Comparison of ENCODE assay signal across 8 cellular contexts in genomic region chr1:32394890-32395415, GRCh38. TPM values are rescaled to one million over a fixed set of nuclear protein-coding genes. Genes with fewer than 3 reads are reported as not detected.
DNase-seq lines count a peak whose midpoint lies in the region; ATAC-seq and TF ChIP-seq lines count a peak whose summit lies in the region.

No MANE protein-coding gene starts in this region.

- peaks cover 38% of the 10 kb centered on the region for H3K79me2 ChIP-seq in PC-9 (ENCODE audit: low read depth)

- peak overlapping the region; percentile 98 for H2AFZ ChIP-seq in PC-9
- H2AFZ ChIP-seq in neuronal stem cell (ENCODE audit: low read length) = peak overlapping the region; percentile 81

- H3K36me3 Mint-ChIP-seq in stimulated activated naive CD8-positive, alpha-beta T cell treated with anti-CD3 and anti-CD28 coated beads, Interleukin-15, Interleukin-2, amounts not matched to agents 100 ng/mL and 50 ng/mL, for 24 hours (ENCODE audit: low read depth) = peaks cover 3% of the 10 kb centered on the region

- H3K18ac ChIP-seq in neuronal stem cell (ENCODE audit: low read length) = peak overlapping the region; percentile 25

- peak overlapping the region; percentile 98 for H3K4me3 Mint-ChIP-seq in stimulated activated naive CD8-positive, alpha-beta T cell treated with anti-CD3 and anti-CD28 coated beads, Interleukin-15, Interleukin-2, amounts not matched to agents 100 ng/mL and 50 ng/mL, for 24 hours

- no peak overlapping the region for H4K8ac ChIP-seq in neuronal stem cell (ENCODE audit: low read depth, low read length)

- H2BK15ac ChIP-seq in neuronal stem cell (ENCODE audit: low read length) = no peak overlapping the region

- no peak overlapping the region for H2AK5ac ChIP-seq in neuronal stem cell (ENCODE audit: low read depth, low read length)

- H3K79me1 ChIP-seq in neuronal stem cell (ENCODE audit: low read depth, low read length) = peaks cover 7% of the 10 kb centered on the region

- CTCF ChIA-PET in PC-9 (lab: Charles Lee) = interaction anchor here (0.6 kb wide), 1 partner anchor 775 kb away, joined by 5 read pairs; no protein-coding TSS in a partner anchor

- H3K9me3 ChIP-seq in PC-9 (ENCODE audit: insufficient read depth, low read depth) (no peaks in the 10 kb centered on the region), neuronal stem cell (replicated peaks in 1 of 2; ENCODE audit: control insufficient read depth in 2 of 2, insufficient read depth in 1 of 2, low read depth in 1 of 2, low read length in 2 of 2) (peaks cover 0 to 2% of the 10 kb centered on the region in 2 donors)

- H2BK5ac ChIP-seq in neuronal stem cell (ENCODE audit: low read length) = no peak overlapping the region

- ATAC-seq in stimulated activated naive CD8-positive, alpha-beta T cell treated with anti-CD3 and anti-CD28 coated beads, Interleukin-15, Interleukin-2, amounts not matched to agents 100 U/mL and 50 U/mL, for 24 hours = no peak
- ATAC-seq in HG02884 (IDR thresholded peaks at IDR 0.05; ENCODE audit: unreplicated experiment) (no peak), HG03354 (IDR thresholded peaks at IDR 0.05; ENCODE audit: poor library complexity, severe bottlenecking, unreplicated experiment) (no peak)

- intact Hi-C loops in PC-9 (cut with micrococcal nuclease; ENCODE audit: unreplicated experiment) = loop anchor here (1.0 to 10.0 kb wide), 3 partner anchors 63 to 422 kb away; partner anchors contain the start of genes EIF3I, S100PBP, TMEM234 and YARS1

- H3K4ac ChIP-seq in neuronal stem cell (ENCODE audit: low read length) = no peak overlapping the region

- H3K4me3 ChIP-seq in PC-9 (peak overlapping the region; percentile 71), epithelial cell of esophagus (ENCODE audit: low read length) (peak overlapping the region; percentile 92), neuronal stem cell (ENCODE audit: low read length in 2 of 2) (peak overlapping the region; percentile 78 to 83)

- no peaks in the 10 kb centered on the region for H3K9me2 ChIP-seq in PC-9 (ENCODE audit: insufficient read depth)

- no peaks in the 10 kb centered on the region for H3K9me3 Mint-ChIP-seq in stimulated activated naive CD8-positive, alpha-beta T cell treated with anti-CD3 and anti-CD28 coated beads, Interleukin-15, Interleukin-2, amounts not matched to agents 100 ng/mL and 50 ng/mL, for 24 hours

- WGBS in neuronal stem cell (ENCODE audit: extremely low coverage in 2 of 2, insufficient read length in 2 of 2, insufficient replicate concordance in 1 of 2), 2 donors = no CpG with 5 or more reads among the region's 14 CpGs

- H3K4me1 ChIP-seq in PC-9 (replicated peaks; ENCODE audit: insufficient read depth) (peaks cover 22% of the 10 kb centered on the region), neuronal stem cell (ENCODE audit: control insufficient read depth in 2 of 2, insufficient read depth in 1 of 2, low read depth in 1 of 2, low read length in 2 of 2) (peaks cover 4% of the 10 kb centered on the region in 2 donors)

- H3K27me3 Mint-ChIP-seq in stimulated activated naive CD8-positive, alpha-beta T cell treated with anti-CD3 and anti-CD28 coated beads, Interleukin-15, Interleukin-2, amounts not matched to agents 100 ng/mL and 50 ng/mL, for 24 hours = no peaks in the 10 kb centered on the region

- no peak for TF ChIP-seq CTCF in PC-9 (conservative IDR thresholded peaks at IDR 0.05)
- TF ChIP-seq CTCF in epithelial cell of esophagus (IDR thresholded peaks at IDR 0.05; ENCODE audit: insufficient read depth, low read depth, low read length, missing control alignments) = no peak

- peaks cover 27% of the 10 kb centered on the region for H3K4me1 Mint-ChIP-seq in stimulated activated naive CD8-positive, alpha-beta T cell treated with anti-CD3 and anti-CD28 coated beads, Interleukin-15, Interleukin-2, amounts not matched to agents 100 ng/mL and 50 ng/mL, for 24 hours (ENCODE audit: low read depth)

- H3K4me2 ChIP-seq in PC-9 (peak overlapping the region; percentile 88), neuronal stem cell (ENCODE audit: insufficient read depth, low read length, poor library complexity, severe bottlenecking) (peak overlapping the region; percentile 72)

- peak overlapping the region; percentile 96 for H3K27ac Mint-ChIP-seq in stimulated activated naive CD8-positive, alpha-beta T cell treated with anti-CD3 and anti-CD28 coated beads, Interleukin-15, Interleukin-2, amounts not matched to agents 100 ng/mL and 50 ng/mL, for 24 hours

- H3F3A ChIP-seq in PC-9 (ENCODE audit: insufficient read depth, low read depth) = peaks cover 6% of the 10 kb centered on the region; the same call in 1 of the 2 replicates

- no peak for DNase-seq in stimulated activated naive CD8-positive, alpha-beta T cell treated with anti-CD3 and anti-CD28 coated beads, Interleukin-15, Interleukin-2, amounts not matched to agents 100 U/mL and 50 U/mL, for 24 hours
- DNase-seq in PC-9 (no peak), epithelial cell of esophagus (ENCODE audit: low read depth) (peak; percentile 10), neuronal stem cell (ENCODE audit: low spot score) (no peak), NCI-H2196 (lab: John Stamatoyannopoulos, UW; ENCODE audit: unreplicated experiment) (no peak)

- TSS peak; percentile 89 for BruUV-seq in PC-9 (replicated peaks; lab: Mats Ljungman, UMichigan)

- H4K20me1 ChIP-seq in PC-9 (ENCODE audit: insufficient read depth) = peaks cover 6% of the 10 kb centered on the region

- no peak overlapping the region for H2BK12ac ChIP-seq in neuronal stem cell (ENCODE audit: low read length)

- no peak overlapping the region for H4K91ac ChIP-seq in neuronal stem cell (ENCODE audit: low read depth, low read length, poor library complexity)

- peak overlapping the region; percentile 78 for H3K9ac ChIP-seq in neuronal stem cell (ENCODE audit: low read depth, low read length, poor library complexity)

- H3K27me3 ChIP-seq in PC-9 (ENCODE audit: insufficient read depth, low read depth) (no peaks in the 10 kb centered on the region), neuronal stem cell (ENCODE audit: control insufficient read depth in 3 of 3, insufficient read depth in 3 of 3, low read depth in 1 of 3, low read length in 3 of 3) (no peaks in the 10 kb centered on the region)

- POLR2A ChIA-PET in PC-9 (lab: Charles Lee; ENCODE audit: unreplicated experiment) = interaction anchor here (0.9 to 1.0 kb wide), 2 partner anchors 59 to 189 kb away, joined by 3 to 9 read pairs; partner anchors contain the start of genes IQCC and MARCKSL1

- no peak overlapping the region for H2BK120ac ChIP-seq in neuronal stem cell (ENCODE audit: low read depth, low read length)

- no peak overlapping the region for H3K14ac ChIP-seq in neuronal stem cell (ENCODE audit: low read length)

- H3K23ac ChIP-seq in neuronal stem cell (ENCODE audit: low read depth, low read length, poor library complexity) = no peak overlapping the region

- H3K27ac ChIP-seq in PC-9 (peak overlapping the region; percentile 59), neuronal stem cell (replicated peaks; ENCODE audit: low read length) (peak overlapping the region; percentile 97)

- H3K36me3 ChIP-seq in PC-9 (ENCODE audit: low read depth) (peaks cover 10% of the 10 kb centered on the region; the same call in 1 of the 2 replicates), neuronal stem cell (replicated peaks in 1 of 2; ENCODE audit: control insufficient read depth in 2 of 2, insufficient read depth in 2 of 2, low read length in 2 of 2) (peaks cover 14 to 32% of the 10 kb centered on the region in 2 donors)

RNA-seq across cellular contexts. Expression of gene BSDC1, which starts 0.7 kb away (rescaled TPM):
- 74.0 and 76.2 TPM in 2 replicates for total RNA-seq in PC-9 (2021)
- 34.0 TPM for polyA plus RNA-seq in neuronal stem cell (2013, experiment 1 of 2)
- 36.4 TPM for polyA plus RNA-seq in neuronal stem cell (2013, experiment 2 of 2)

RNA-seq across cellular contexts. Expression of gene TSSK3, which starts 32.6 kb away (rescaled TPM):
- 3.8 and 3.9 TPM in 2 replicates for total RNA-seq in PC-9 (2021)
- polyA plus RNA-seq in neuronal stem cell (2013, experiment 1 of 2) = 1.0 TPM
- 1.1 TPM for polyA plus RNA-seq in neuronal stem cell (2013, experiment 2 of 2)

RNA-seq across cellular contexts. Expression of gene FAM229A, which starts 32.7 kb away (rescaled TPM):
- 11.7 and 13.1 TPM in 2 replicates for total RNA-seq in PC-9 (2021)
- 8.1 TPM for polyA plus RNA-seq in neuronal stem cell (2013, experiment 1 of 2)
- polyA plus RNA-seq in neuronal stem cell (2013, experiment 2 of 2) = 8.3 TPM

RNA-seq across cellular contexts. Expression of gene MARCKSL1, which starts 58.9 kb away (rescaled TPM):
- total RNA-seq in PC-9 (2021) = 91.5 and 117 TPM in 2 replicates
- polyA plus RNA-seq in neuronal stem cell (2013, experiment 1 of 2) = 808 TPM
- polyA plus RNA-seq in neuronal stem cell (2013, experiment 2 of 2) = 809 TPM
